23 cellular contexts compared by ENCODE assay signal in genomic region chr6:67102743-67103142, GRCh38.
DNase-seq lines count a peak whose midpoint lies in the region; ATAC-seq, FAIRE-seq and TF ChIP-seq lines count a peak whose summit lies in the region.
"Had no signal": no experiment of that assay in that cellular context is flagged by ENCODE, and none has a peak within 500 bp of the region (broad histone marks: within the 10 kb centered on the region; RNA-seq: fewer than 3 reads in every experiment).

No MANE protein-coding gene starts in this region.

- H3K9me3 Mint-ChIP-seq in activated T-cell treated with anti-CD3 and anti-CD28 coated beads, Interleukin-2, amount 50 U/mL, for 72 hours, result peaks cover 3% of the 10 kb centered on the region in 2 donors

- H3K4me1 Mint-ChIP-seq in activated T-cell treated with anti-CD3 and anti-CD28 coated beads, Interleukin-2, amount 50 U/mL, for 72 hours (ENCODE audit: low read depth), result no peaks in the 10 kb centered on the region
- H3K4me1 Mint-ChIP-seq: CD4-positive, alpha-beta memory T cell had no signal

- H3K4me3 ChIP-seq in epithelial cell of esophagus (ENCODE audit: low read length), result no peak overlapping the region
- no peak overlapping the region for H3K4me3 ChIP-seq in kidney (ENCODE audit: low read length in 2 of 2)
- H3K4me3 ChIP-seq: A549 had no signal

- peak; percentile 51 for FAIRE-seq in TTC549 (lab: Jason Lieb, UNC)
- peak; percentile 88 for FAIRE-seq in kidney (lab: Jason Lieb, UNC)
- FAIRE-seq: A549, GM12891, H54 had no signal

- intact Hi-C loops in kidney (cut with DNase I), result no loop called here

- no peaks in the 10 kb centered on the region for H3K36me3 ChIP-seq in kidney (ENCODE audit: control insufficient read depth in 1 of 2, insufficient read depth in 2 of 2, low read length in 2 of 2)

- DNase-seq in HCEC 1CT, result peak; percentile 15
- DNase-seq in epithelial cell of esophagus (ENCODE audit: low read depth), result peak; percentile 8
- no peak for DNase-seq in kidney
- DNase-seq in pons (ENCODE audit: low spot score), result no peak
- DNase-seq in activated T-cell treated with anti-CD3 and anti-CD28 coated beads, Interleukin-2, amount 50 U/mL, for 72 hours, result no peak
- DNase-seq in NCI-H748 treated with DMSO at 0.1 percent for 48 hours (lab: John Stamatoyannopoulos, UW), result no peak
- DNase-seq: C1 segment of cervical spinal cord; Caco-2; CD4-positive, alpha-beta memory T cell; GDM1; KG1; NCI-H1048; NCI-H1417; NCI-H1694; NCI-H2029 treated with DMSO at 0.1 percent for 48 hours; NCI-H446 treated with DMSO at 0.1 percent for 48 hours; NCI-H526; SHP77 had no signal

- peaks cover 0 to 2% of the 10 kb centered on the region in 2 donors for H3K9me3 ChIP-seq in kidney (ENCODE audit: control insufficient read depth in 1 of 2, low read length in 2 of 2)
- H3K9me3 ChIP-seq: A549, Caco-2 had no signal

- TF ChIP-seq CTCF in epithelial cell of esophagus (IDR thresholded peaks at IDR 0.05; ENCODE audit: insufficient read depth, low read depth, low read length, missing control alignments) (no peak), kidney (IDR thresholded peaks at IDR 0.05; ENCODE audit: borderline replicate concordance, extremely low read depth, insufficient read depth) (no peak)

- no peak overlapping the region for H3K27ac Mint-ChIP-seq in activated T-cell treated with anti-CD3 and anti-CD28 coated beads, Interleukin-2, amount 50 U/mL, for 72 hours
- H3K27ac Mint-ChIP-seq: CD4-positive, alpha-beta memory T cell had no signal

- ATAC-seq in activated T-cell treated with anti-CD3 and anti-CD28 coated beads, Interleukin-2, amount 50 U/mL, for 72 hours (replicated peaks in 1 of 2), result no peak
- ATAC-seq: A549 had no signal

- H3K4me3 Mint-ChIP-seq in activated T-cell treated with anti-CD3 and anti-CD28 coated beads, Interleukin-2, amount 50 U/mL, for 72 hours, result no peak overlapping the region
- H3K4me3 Mint-ChIP-seq: CD4-positive, alpha-beta memory T cell had no signal

- no peaks in the 10 kb centered on the region for H3K4me1 ChIP-seq in kidney (ENCODE audit: control insufficient read depth in 1 of 2, insufficient read depth in 1 of 2, low read depth in 1 of 2, low read length in 2 of 2)
- H3K4me1 ChIP-seq: A549, Caco-2 had no signal

- H3K27ac ChIP-seq in kidney (ENCODE audit: low read depth in 2 of 2, low read length in 2 of 2), result no peak overlapping the region
- H3K27ac ChIP-seq: A549, RWPE1 had no signal

- no peak overlapping the region for H3K9ac ChIP-seq in kidney (ENCODE audit: low read length in 2 of 2)

- no peaks in the 10 kb centered on the region for H3K27me3 Mint-ChIP-seq in activated T-cell treated with anti-CD3 and anti-CD28 coated beads, Interleukin-2, amount 50 U/mL, for 72 hours (ENCODE audit: low read depth)
- H3K27me3 Mint-ChIP-seq: CD4-positive, alpha-beta memory T cell had no signal

- H3K36me3 Mint-ChIP-seq in activated T-cell treated with anti-CD3 and anti-CD28 coated beads, Interleukin-2, amount 50 U/mL, for 72 hours (ENCODE audit: insufficient read depth in 2 of 2), result no peaks in the 10 kb centered on the region
- H3K36me3 Mint-ChIP-seq: CD4-positive, alpha-beta memory T cell had no signal

Comparison
In these comparisons a context has a peak if more than half of its experiments do, and no peak if none do; other contexts are left out.
1. DNase-seq: peak in HCEC 1CT (single experiment) and epithelial cell of esophagus (single experiment); none in kidney (single experiment), pons (single experiment), activated T-cell treated with anti-CD3 and anti-CD28 coated beads, Interleukin-2, amount 50 U/mL, for 72 hours (0 of 2) and NCI-H748 treated with DMSO at 0.1 percent for 48 hours (single experiment).